In the genomic region with DNA sequence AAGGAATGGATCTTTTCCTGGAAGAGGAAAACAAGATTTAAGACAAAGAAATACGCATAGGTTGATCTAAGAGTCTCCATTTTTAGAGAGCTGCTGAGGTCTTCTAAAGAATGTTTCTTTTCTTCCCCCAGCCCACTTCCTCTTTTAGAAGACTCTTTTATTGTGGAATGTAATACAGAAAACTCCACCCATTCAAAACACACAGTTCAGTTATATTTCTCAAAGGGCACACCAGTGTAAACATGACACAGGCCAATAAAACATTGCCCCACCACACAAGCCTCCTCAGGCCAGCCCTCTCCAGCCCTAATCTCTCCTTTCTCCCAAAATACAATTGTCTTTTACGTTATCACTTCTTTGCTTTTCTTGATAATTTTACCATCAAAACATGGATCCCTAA, we compare ENCODE assay signal across 17 cellular contexts. TPM values are rescaled to one million over a fixed set of nuclear protein-coding genes. Genes with fewer than 3 reads are reported as not detected.
DNase-seq lines count a peak whose midpoint lies in the region; ATAC-seq, FAIRE-seq and TF ChIP-seq lines count a peak whose summit lies in the region.
"Had no signal": no experiment of that assay in that cellular context is flagged by ENCODE, and none has a peak within 500 bp of the region (broad histone marks: within the 10 kb centered on the region; RNA-seq: fewer than 3 reads in every experiment).

No MANE protein-coding gene starts in this region.

- H3K27me3 ChIP-seq in hepatocyte = no peaks in the 10 kb centered on the region
- H3K27me3 ChIP-seq: stomach had no signal

- H3K27ac ChIP-seq in hepatocyte = peak overlapping the region; percentile 25
- H3K27ac ChIP-seq: stomach had no signal

- H3K79me2 ChIP-seq in hepatocyte = no peaks in the 10 kb centered on the region

- H4K20me1 ChIP-seq in hepatocyte (ENCODE audit: insufficient read depth, poor library complexity, severe bottlenecking) = no peaks in the 10 kb centered on the region

- no peaks in the 10 kb centered on the region for H3K36me3 ChIP-seq in hepatocyte (replicated peaks; ENCODE audit: insufficient read depth, low read depth)
- H3K36me3 ChIP-seq: stomach had no signal

- no peak overlapping the region for H3K4me3 ChIP-seq in Jurkat, Clone E6-1 (ENCODE audit: low read length)
- no peak overlapping the region for H3K4me3 ChIP-seq in hepatocyte
- H3K4me3 ChIP-seq: stomach had no signal

- FAIRE-seq in D721Med (lab: Jason Lieb, UNC) = no peak
- FAIRE-seq: HTR-8/SVneo had no signal

- no peaks in the 10 kb centered on the region for H3K9me2 ChIP-seq in hepatocyte (replicated peaks; ENCODE audit: insufficient read depth)

- H3K4me2 ChIP-seq in hepatocyte = no peak overlapping the region

- DNase-seq in COLO829 (ENCODE audit: low spot score) (peak; percentile 8), OCI-M1 (lab: John Stamatoyannopoulos, UW) (peak; percentile 84), hepatocyte (ENCODE audit: low spot score) (peak; percentile 22), D721Med (ENCODE audit: insufficient read length, low spot score) (no peak), dermis blood vessel endothelial cell (no peak), NCI-H524 (lab: John Stamatoyannopoulos, UW) (no peak)
- peak; percentile 61 for DNase-seq in Jurkat, Clone E6-1 (ENCODE audit: low read depth, low spot score)
- DNase-seq: activated effector memory CD4-positive, alpha-beta T cell treated with anti-CD3 and anti-CD28 coated beads, Interleukin-2, amount 50 U/mL, for 16 hours; C1 segment of cervical spinal cord; caudate nucleus; H9; naive B cell; NCI-H187 treated with DMSO at 0.1 percent for 48 hours; NK-92 treated with Interleukin-12 subunit alpha and Interleukin-12 subunit beta, amount 100 ng/mL, for 24 hours; stomach had no signal

- H2AFZ ChIP-seq in hepatocyte = no peak overlapping the region

- ATAC-seq in HG02981 (IDR thresholded peaks at IDR 0.05; ENCODE audit: unreplicated experiment) = no peak

- H3K9me3 ChIP-seq in hepatocyte (ENCODE audit: low read depth) = no peaks in the 10 kb centered on the region
- H3K9me3 ChIP-seq: stomach had no signal

- H3K4me1 ChIP-seq in hepatocyte (ENCODE audit: insufficient read depth) = no peaks in the 10 kb centered on the region
- H3K4me1 ChIP-seq: stomach had no signal

- 73% methylated on average over 2 of the region's 2 CpGs for WGBS in hepatocyte (ENCODE audit: low lambda C conversion rate, missing lambda C conversion rate)

- no peak for TF ChIP-seq CTCF in hepatocyte (IDR thresholded peaks at IDR 0.05; ENCODE audit: poor library complexity)
- no peak for TF ChIP-seq CTCF in D721Med (IDR thresholded peaks at IDR 0.05; ENCODE audit: insufficient read depth, missing control alignments)

RNA-seq across cellular contexts. Expression of a gene that starts 42.8 kb away (rescaled TPM):
- 11.1 TPM for polyA plus RNA-seq in Jurkat, Clone E6-1 (2012; ENCODE audit: insufficient read depth, insufficient read length)
- total RNA-seq in hepatocyte (29.1 and 31.5 TPM in 2 replicates), dermis blood vessel endothelial cell (15.7 and 23.0 TPM in 2 replicates)
- 31.5 and 38.8 TPM in 2 replicates for polyA plus RNA-seq in hepatocyte

Comparison
In these comparisons a context has a peak if more than half of its experiments do, and no peak if none do; other contexts are left out.
1. DNase-seq: peak in COLO829 (single experiment), Jurkat, Clone E6-1 (single experiment), OCI-M1 (single experiment) and hepatocyte (single experiment); none in D721Med (single experiment), dermis blood vessel endothelial cell (single experiment) and NCI-H524 (0 of 2).